ENCODE assay signal across 9 cellular contexts in the genomic region with DNA sequence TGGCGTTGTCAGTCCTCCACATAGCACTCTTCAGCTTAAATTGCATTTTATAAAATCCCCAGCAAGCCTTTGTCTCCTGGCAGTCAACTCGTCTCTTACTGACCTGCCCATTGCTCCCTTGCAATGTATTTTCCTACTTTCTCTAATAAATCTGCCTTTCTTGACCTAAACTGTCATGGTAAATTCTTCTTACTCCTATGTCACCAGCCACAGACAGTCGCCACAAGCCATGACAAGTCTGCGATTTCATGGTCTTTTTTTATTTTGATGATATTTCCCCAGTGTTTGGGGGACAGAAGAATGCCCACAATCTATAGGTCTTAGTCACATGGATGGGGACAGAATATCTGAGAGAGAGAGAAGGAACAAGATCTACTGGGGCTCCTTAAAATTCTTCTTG. TPM values are rescaled to one million over a fixed set of nuclear protein-coding genes. Genes with fewer than 3 reads are reported as not detected.
DNase-seq lines count a peak whose midpoint lies in the region; ATAC-seq and TF ChIP-seq lines count a peak whose summit lies in the region.
"Had no signal": no experiment of that assay in that cellular context is flagged by ENCODE, and none has a peak within 500 bp of the region (broad histone marks: within the 10 kb centered on the region; RNA-seq: fewer than 3 reads in every experiment).

No MANE protein-coding gene starts in this region.

- H3K4me1 ChIP-seq in heart right ventricle = peaks cover 0 to 87% (median 41%) of the 10 kb centered on the region in 9 donors
- H3K4me1 ChIP-seq: uterus had no signal

- POLR2A ChIA-PET in activated CD4-positive, alpha-beta T cell treated with anti-CD3 and anti-CD28 coated beads for 36 hours (lab: Charles Lee) = interaction anchor here (0.5 to 0.7 kb wide), 2 partner anchors 12 to 1878 kb away, joined by 3 read pairs; no protein-coding TSS in a partner anchor

- no peaks in the 10 kb centered on the region for H3K27me3 ChIP-seq in WERI-Rb-1 (ENCODE audit: insufficient read depth, low read depth, severe bottlenecking)
- no peaks in the 10 kb centered on the region for H3K27me3 ChIP-seq in heart right ventricle
- H3K27me3 ChIP-seq: uterus had no signal

- intact Hi-C loops in activated CD4-positive, alpha-beta T cell treated with anti-CD3 and anti-CD28 coated beads for 36 hours (cut with DNase I, micrococcal nuclease) = loop anchor here (1.0 to 10.0 kb wide), 7 partner anchors 8 to 707 kb away; no protein-coding TSS in a partner anchor
- intact Hi-C loops in heart right ventricle (cut with DNase I) = loop anchor here in 1 of 10 donors (10.0 kb wide), 1 partner anchor 87 kb away; a partner anchor contains a TSS

- TF ChIP-seq CTCF in WERI-Rb-1 (IDR thresholded peaks at IDR 0.05; ENCODE audit: low read depth, low read length) (no peak), heart right ventricle (IDR thresholded peaks at IDR 0.05) (no peak)

- peak overlapping the region; percentile 44 for H3K4me3 Mint-ChIP-seq in activated CD4-positive, alpha-beta T cell treated with anti-CD3 and anti-CD28 coated beads for 36 hours
- H3K4me3 Mint-ChIP-seq in T-helper 2 cell treated with Interferon-gamma antibody and Interleukin-4, amounts not matched to agents 5 μg/mL and 100 μg/mL, for 36 hours = peak overlapping the region; percentile 71
- H3K4me3 Mint-ChIP-seq in stimulated activated memory B cell treated with anti-CD40 and anti-IgM and Interleukin-4, amounts not matched to agents 10 μg/mL and 1 μg/mL and 100 μg/mL, for 72 hours = peak overlapping the region; percentile 59

- peak overlapping the region; percentile 90 for H3K27ac Mint-ChIP-seq in activated CD4-positive, alpha-beta T cell treated with anti-CD3 and anti-CD28 coated beads for 36 hours
- peak overlapping the region; percentile 89 for H3K27ac Mint-ChIP-seq in T-helper 2 cell treated with Interferon-gamma antibody and Interleukin-4, amounts not matched to agents 5 μg/mL and 100 μg/mL, for 36 hours
- H3K27ac Mint-ChIP-seq in stimulated activated memory B cell treated with anti-CD40 and anti-IgM and Interleukin-4, amounts not matched to agents 10 μg/mL and 1 μg/mL and 100 μg/mL, for 72 hours = peak overlapping the region; percentile 94

- H3K4me1 Mint-ChIP-seq in activated CD4-positive, alpha-beta T cell treated with anti-CD3 and anti-CD28 coated beads for 36 hours = peaks cover 84% of the 10 kb centered on the region
- peaks cover 66% of the 10 kb centered on the region for H3K4me1 Mint-ChIP-seq in T-helper 2 cell treated with Interferon-gamma antibody and Interleukin-4, amounts not matched to agents 5 μg/mL and 100 μg/mL, for 36 hours (ENCODE audit: low read depth)
- peaks cover 65% of the 10 kb centered on the region for H3K4me1 Mint-ChIP-seq in stimulated activated memory B cell treated with anti-CD40 and anti-IgM and Interleukin-4, amounts not matched to agents 10 μg/mL and 1 μg/mL and 100 μg/mL, for 72 hours

- peaks cover 8% of the 10 kb centered on the region for H3K36me3 ChIP-seq in WERI-Rb-1
- peaks cover 0 to 30% (median 0%) of the 10 kb centered on the region in 9 donors for H3K36me3 ChIP-seq in heart right ventricle
- H3K36me3 ChIP-seq: uterus had no signal

- no peaks in the 10 kb centered on the region for H3K9me3 Mint-ChIP-seq in activated CD4-positive, alpha-beta T cell treated with anti-CD3 and anti-CD28 coated beads for 36 hours (ENCODE audit: low read depth)
- no peaks in the 10 kb centered on the region for H3K9me3 Mint-ChIP-seq in T-helper 2 cell treated with Interferon-gamma antibody and Interleukin-4, amounts not matched to agents 5 μg/mL and 100 μg/mL, for 36 hours
- no peaks in the 10 kb centered on the region for H3K9me3 Mint-ChIP-seq in stimulated activated memory B cell treated with anti-CD40 and anti-IgM and Interleukin-4, amounts not matched to agents 10 μg/mL and 1 μg/mL and 100 μg/mL, for 72 hours

- H3K9me3 ChIP-seq in WERI-Rb-1 (ENCODE audit: severe bottlenecking) = peaks cover 3% of the 10 kb centered on the region
- no peaks in the 10 kb centered on the region for H3K9me3 ChIP-seq in heart right ventricle
- H3K9me3 ChIP-seq: uterus had no signal

- ATAC-seq in activated CD4-positive, alpha-beta T cell treated with anti-CD3 and anti-CD28 coated beads for 36 hours = peak; percentile 59
- peak; percentile 26 for ATAC-seq in HG02885 (IDR thresholded peaks at IDR 0.05; ENCODE audit: poor library complexity, unreplicated experiment)
- ATAC-seq in stimulated activated memory B cell treated with anti-CD40 and anti-IgM and Interleukin-4, amounts not matched to agents 10 μg/mL and 1 μg/mL and 100 μg/mL, for 72 hours = peak; percentile 57
- ATAC-seq in heart right ventricle = no peak

- CTCF ChIA-PET in activated CD4-positive, alpha-beta T cell treated with anti-CD3 and anti-CD28 coated beads for 36 hours (lab: Charles Lee) = interaction anchor here (1.1 to 1.7 kb wide), 3 partner anchors 38 to 87 kb away, joined by 3 to 7 read pairs (median 3); a partner anchor contains a TSS

- H3K4me3 ChIP-seq in WERI-Rb-1 (ENCODE audit: low read depth, low read length) = no peak overlapping the region
- H3K4me3 ChIP-seq in heart right ventricle = no peak overlapping the region
- H3K4me3 ChIP-seq: uterus had no signal

- peaks cover 18% of the 10 kb centered on the region for H3K36me3 Mint-ChIP-seq in activated CD4-positive, alpha-beta T cell treated with anti-CD3 and anti-CD28 coated beads for 36 hours (ENCODE audit: low read depth)
- peaks cover 58% of the 10 kb centered on the region for H3K36me3 Mint-ChIP-seq in T-helper 2 cell treated with Interferon-gamma antibody and Interleukin-4, amounts not matched to agents 5 μg/mL and 100 μg/mL, for 36 hours (ENCODE audit: low read depth)
- H3K36me3 Mint-ChIP-seq in stimulated activated memory B cell treated with anti-CD40 and anti-IgM and Interleukin-4, amounts not matched to agents 10 μg/mL and 1 μg/mL and 100 μg/mL, for 72 hours = peaks cover 34% of the 10 kb centered on the region

- WGBS in heart right ventricle, 2 donors = 91 to 92% methylated on average over 4 of the region's 4 CpGs

- H3K27me3 Mint-ChIP-seq in activated CD4-positive, alpha-beta T cell treated with anti-CD3 and anti-CD28 coated beads for 36 hours = no peaks in the 10 kb centered on the region
- H3K27me3 Mint-ChIP-seq in T-helper 2 cell treated with Interferon-gamma antibody and Interleukin-4, amounts not matched to agents 5 μg/mL and 100 μg/mL, for 36 hours (ENCODE audit: low read depth) = no peaks in the 10 kb centered on the region
- H3K27me3 Mint-ChIP-seq in stimulated activated memory B cell treated with anti-CD40 and anti-IgM and Interleukin-4, amounts not matched to agents 10 μg/mL and 1 μg/mL and 100 μg/mL, for 72 hours = no peaks in the 10 kb centered on the region

- H3K27ac ChIP-seq in WERI-Rb-1 (no peak overlapping the region), heart right ventricle (peak overlapping the region in 1 of 10 donors; percentile 74)
- H3K27ac ChIP-seq: uterus had no signal

- DNase-seq in activated CD4-positive, alpha-beta T cell treated with anti-CD3 and anti-CD28 coated beads for 36 hours = peak; percentile 52
- DNase-seq in activated CD4-positive, alpha-beta T cell treated with anti-CD3 and anti-CD28 coated beads for 1 hour = no peak
- DNase-seq in T-helper 2 cell treated with Interferon-gamma antibody and Interleukin-4, amounts not matched to agents 5 μg/mL and 100 μg/mL, for 36 hours (ENCODE audit: low spot score) = peak; percentile 42
- no peak for DNase-seq in WERI-Rb-1
- no peak for DNase-seq in heart right ventricle
- DNase-seq in NCI-H2171 treated with DMSO at 0.1 percent for 48 hours (lab: John Stamatoyannopoulos, UW) = no peak
- DNase-seq: uterus had no signal

RNA-seq across cellular contexts. Expression of a gene that starts 8.4 kb away (rescaled TPM):
- total RNA-seq in activated CD4-positive, alpha-beta T cell treated with anti-CD3 and anti-CD28 coated beads for 36 hours = 10 to 100 TPM; 26.6 to 29.8 TPM
- 10 to 100 TPM in 6 of 10 donors, 1 to 10 TPM in 4; 6.7 to 22.9 (median 10.4) TPM for total RNA-seq in heart right ventricle
- polyA plus RNA-seq in heart right ventricle = 10 to 100 TPM; 10.3 to 14.3 TPM

RNA-seq across cellular contexts. Expression of a gene that starts 28.0 kb away (rescaled TPM):
- 10 to 100 TPM; 22.8 to 25.0 TPM for total RNA-seq in activated CD4-positive, alpha-beta T cell treated with anti-CD3 and anti-CD28 coated beads for 36 hours
- 10 to 100 TPM in 1 of 10 donors, 1 to 10 TPM in 9; 4.1 to 16.8 (median 6.9) TPM for total RNA-seq in heart right ventricle
- 10 to 100 TPM; 11.9 to 12.1 TPM for polyA plus RNA-seq in heart right ventricle

Comparison
In these comparisons a context has a peak if more than half of its experiments do, and no peak if none do; other contexts are left out.
1. DNase-seq: peak in activated CD4-positive, alpha-beta T cell treated with anti-CD3 and anti-CD28 coated beads for 36 hours (single experiment) and T-helper 2 cell treated with Interferon-gamma antibody and Interleukin-4, amounts not matched to agents 5 μg/mL and 100 μg/mL, for 36 hours (single experiment); none in activated CD4-positive, alpha-beta T cell treated with anti-CD3 and anti-CD28 coated beads for 1 hour (single experiment), WERI-Rb-1 (single experiment), heart right ventricle (0 of 2) and NCI-H2171 treated with DMSO at 0.1 percent for 48 hours (single experiment).
2. ATAC-seq: peak in activated CD4-positive, alpha-beta T cell treated with anti-CD3 and anti-CD28 coated beads for 36 hours (single experiment), HG02885 (single experiment) and stimulated activated memory B cell treated with anti-CD40 and anti-IgM and Interleukin-4, amounts not matched to agents 10 μg/mL and 1 μg/mL and 100 μg/mL, for 72 hours (single experiment); none in heart right ventricle (0 of 8).
3. Peak in every context shown above with its lines, with median percentiles within 50 percentile points of each other: H3K27ac Mint-ChIP-seq and H3K4me3 Mint-ChIP-seq.